ENCODE assay signal across 1 cellular context in genomic region chr1:206925116-206925736, GRCh38.
TF ChIP-seq lines count a peak whose summit lies in the region.

No MANE protein-coding gene starts in this region.

TF ChIP-seq in GM23338, 12 proteins besides CTCF, POLR2A, EP300 and RAD21:
- no peak for TF ChIP-seq STAT1 (IDR thresholded peaks at IDR 0.05; ENCODE audit: unreplicated experiment)
- TF ChIP-seq ZNF462 (CRISPR knock-in tag; IDR thresholded peaks at IDR 0.05): no peak
- no peak for TF ChIP-seq EZH2 (IDR thresholded peaks at IDR 0.05; ENCODE audit: low read depth, unreplicated experiment)
- TF ChIP-seq ZNF331 (CRISPR knock-in tag; IDR thresholded peaks at IDR 0.05; ENCODE audit: low read depth): no peak
- no peak for TF ChIP-seq REST (IDR thresholded peaks at IDR 0.05; ENCODE audit: unreplicated experiment)
- no peak for TF ChIP-seq JUNB (IDR thresholded peaks at IDR 0.05; ENCODE audit: unreplicated experiment)
- TF ChIP-seq CREB1 (CRISPR knock-in tag; IDR thresholded peaks at IDR 0.05; ENCODE audit: low read depth): no peak
- no peak for TF ChIP-seq POLR2AphosphoS5 (IDR thresholded peaks at IDR 0.05; ENCODE audit: low read depth)
- TF ChIP-seq EZH2phosphoT487 (IDR thresholded peaks at IDR 0.05; ENCODE audit: unreplicated experiment): no peak
- TF ChIP-seq NANOG (IDR thresholded peaks at IDR 0.05; ENCODE audit: borderline replicate concordance): no peak
- no peak for TF ChIP-seq ZNF114 (CRISPR knock-in tag; IDR thresholded peaks at IDR 0.05)
TF ChIP-seq in GM23338: peak in this region for 0.
